In the genomic region with DNA sequence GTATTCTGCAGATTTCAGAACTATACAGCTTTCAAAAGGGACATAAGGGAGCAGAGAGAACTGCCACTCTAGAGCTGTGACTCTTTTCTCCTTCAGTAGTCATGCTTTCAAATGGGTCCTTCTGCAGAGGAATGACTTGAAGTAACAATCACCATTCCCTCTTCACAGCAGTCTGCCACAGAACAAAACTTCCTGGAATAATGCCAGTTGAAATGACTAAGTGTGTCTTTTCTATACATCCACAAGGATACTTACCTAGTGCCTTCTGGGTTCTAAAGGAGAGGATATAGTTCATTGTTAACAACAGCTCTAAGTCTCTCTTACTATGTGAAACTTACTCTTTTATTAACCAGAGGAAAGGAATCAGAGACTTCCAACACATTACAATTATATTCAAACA, we compare ENCODE assay signal across 25 cellular contexts.
A peak's percentile ranks its signal among the peaks of the same experiment; 100 is the strongest.
DNase-seq lines count a peak whose midpoint lies in the region; ATAC-seq, FAIRE-seq and TF ChIP-seq lines count a peak whose summit lies in the region.
"Had no signal": no experiment of that assay in that cellular context is flagged by ENCODE, and none has a peak within 500 bp of the region (broad histone marks: within the 10 kb centered on the region; RNA-seq: fewer than 3 reads in every experiment).

No MANE protein-coding gene starts in this region.

- no peak overlapping the region for H3K27ac ChIP-seq in psoas muscle
- H3K27ac ChIP-seq: adrenal gland, cardiac muscle cell, hepatocyte, skin epidermis, testis had no signal

- DNase-seq in H4 (ENCODE audit: low spot score) (peak; percentile 35), NCI-H446 treated with DMSO at 0.1 percent for 48 hours (lab: John Stamatoyannopoulos, UW) (peak; percentile 16), bronchial epithelial cell (ENCODE audit: low read depth) (peak; percentile 73), kidney tubule cell (ENCODE audit: low spot score) (peak; percentile 26), Right ventricle myocardium superior (no peak), NCI-H524 treated with DMSO at 0.1 percent for 48 hours (lab: John Stamatoyannopoulos, UW) (no peak), psoas muscle (no peak)
- DNase-seq: activated CD4-positive, CD25-positive, alpha-beta regulatory T cell treated with anti-CD3 and anti-CD28 coated beads, Interleukin-2, amount 50 U/mL, for 72 hours; activated CD8-positive, alpha-beta T cell treated with anti-CD3 and anti-CD28 coated beads, Interleukin-2, amount 10 ng/mL, durations not matched to agents 7 days and 5 days; activated gamma-delta T cell; adrenal gland; DMS153; NCI-H1092; NCI-H1930; NCI-H510A; stimulated activated naive B cell treated with anti-CD40 and anti-IgM and Interleukin-4, amounts not matched to agents 10 μg/mL and 1 μg/mL and 100 μg/mL, for 72 hours; testis had no signal

- H3K4me3 ChIP-seq in bronchial epithelial cell (ENCODE audit: low read depth, low read length) (no peak overlapping the region), psoas muscle (no peak overlapping the region)
- H3K4me3 ChIP-seq: adrenal gland, cardiac muscle cell, GM12878, hepatocyte, lung, skin epidermis, testis had no signal

- FAIRE-seq in bronchial epithelial cell (lab: Jason Lieb, UNC): no peak
- FAIRE-seq: GM12878, islet of Langerhans had no signal

- no peaks in the 10 kb centered on the region for H3K27me3 ChIP-seq in bronchial epithelial cell (ENCODE audit: control insufficient read depth, insufficient read depth, low read length)
- no peaks in the 10 kb centered on the region for H3K27me3 ChIP-seq in psoas muscle (ENCODE audit: insufficient read depth in 3 of 3, low read length in 2 of 3)
- H3K27me3 ChIP-seq: adrenal gland, cardiac muscle cell, hepatocyte, testis had no signal

- no peak for ATAC-seq in Right ventricle myocardium superior (ENCODE audit: poor library complexity)
- no peak for ATAC-seq in psoas muscle
- ATAC-seq in HG03457 (IDR thresholded peaks at IDR 0.05; ENCODE audit: unreplicated experiment): no peak
- ATAC-seq: activated CD8-positive, alpha-beta T cell treated with anti-CD3 and anti-CD28 coated beads, Interleukin-2, amount 10 ng/mL, durations not matched to agents 7 days and 5 days; GM12878; Right ventricle myocardium inferior; stimulated activated naive B cell treated with anti-CD40 and anti-IgM and Interleukin-4, amounts not matched to agents 10 μg/mL and 1 μg/mL and 100 μg/mL, for 72 hours had no signal

- H3K36me3 ChIP-seq in bronchial epithelial cell (ENCODE audit: control insufficient read depth, insufficient read depth, low read length): no peaks in the 10 kb centered on the region
- no peaks in the 10 kb centered on the region for H3K36me3 ChIP-seq in psoas muscle (ENCODE audit: insufficient read depth in 1 of 2, low read depth in 1 of 2)
- H3K36me3 ChIP-seq: adrenal gland, cardiac muscle cell had no signal

- no peak for TF ChIP-seq CTCF in bronchial epithelial cell (IDR thresholded peaks at IDR 0.05; ENCODE audit: insufficient read depth, low read length, severe bottlenecking)
- TF ChIP-seq CTCF in psoas muscle (IDR thresholded peaks at IDR 0.05): no peak

- H3K4me1 ChIP-seq in psoas muscle: no peaks in the 10 kb centered on the region
- H3K4me1 ChIP-seq: adrenal gland, testis had no signal

- H3K9me3 ChIP-seq in psoas muscle: no peaks in the 10 kb centered on the region
- H3K9me3 ChIP-seq: adrenal gland, testis had no signal

- intact Hi-C loops in Right ventricle myocardium superior (cut with DNase I): no loop called here
- intact Hi-C loops in psoas muscle (cut with DNase I): no loop called here

Comparison
In these comparisons a context has a peak if more than half of its experiments do, and no peak if none do; other contexts are left out.
1. DNase-seq: peak in H4 (single experiment), NCI-H446 treated with DMSO at 0.1 percent for 48 hours (single experiment), bronchial epithelial cell (single experiment) and kidney tubule cell (single experiment); none in Right ventricle myocardium superior (single experiment), NCI-H524 treated with DMSO at 0.1 percent for 48 hours (single experiment) and psoas muscle (0 of 2).